ENCODE assay signal across 34 cellular contexts in the genomic region with DNA sequence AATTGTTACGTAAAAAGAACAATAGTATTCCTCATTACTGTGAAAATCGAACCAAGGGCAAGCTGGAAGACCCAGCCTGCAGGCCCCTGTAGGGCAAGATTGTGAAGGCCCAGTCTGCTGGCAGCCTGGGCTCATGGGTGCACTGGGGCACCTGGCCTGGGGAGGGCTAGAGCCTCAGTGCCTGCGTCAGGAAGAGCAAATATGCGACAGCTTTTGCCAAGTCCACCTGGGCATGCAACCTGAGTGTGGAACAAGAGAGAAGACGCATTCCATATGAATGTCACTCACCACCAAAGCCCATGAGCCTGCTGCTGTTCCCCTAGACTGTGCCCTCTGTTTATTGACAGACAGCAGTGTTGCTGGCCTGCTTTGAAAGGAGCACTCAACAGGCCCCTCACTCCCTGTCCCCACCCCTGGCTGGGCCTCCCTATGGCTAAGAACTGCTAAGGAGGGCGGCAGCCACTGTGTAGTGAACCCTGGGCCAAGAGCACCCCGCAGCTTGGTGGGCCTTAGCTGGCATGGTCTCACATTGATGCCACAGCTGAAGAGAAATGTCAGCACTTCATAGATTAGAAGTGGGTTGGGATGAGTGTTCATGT. TPM values are rescaled to one million over a fixed set of nuclear protein-coding genes. Genes with fewer than 3 reads are reported as not detected.
"Had no signal": no experiment of that assay in that cellular context is flagged by ENCODE, and none has a peak within 500 bp of the region (broad histone marks: within the 10 kb centered on the region; RNA-seq: fewer than 3 reads in every experiment).

No MANE protein-coding gene starts in this region.

- H3K27me3 ChIP-seq: ascending aorta, MG63, Peyer's patch had no signal

- H3K36me3 ChIP-seq: ascending aorta, cardiac muscle cell, MG63, Peyer's patch had no signal

- H3K4me1 ChIP-seq: ascending aorta, Peyer's patch had no signal

- H3K4me3 ChIP-seq: ascending aorta, cardiac muscle cell, MG63, Peyer's patch had no signal

- DNase-seq: activated B cell treated with CpG ODN at 0.5 μM for 24 hours; activated CD4-positive, alpha-beta T cell treated with anti-CD3 and anti-CD28 coated beads, Interleukin-2, amount 10 ng/mL, durations not matched to agents 24 days and 14 days; activated CD4-positive, alpha-beta T cell treated with anti-CD3 and anti-CD28 coated beads, Interleukin-2, amount 50 U/mL, for 4 hours; activated CD8-positive, alpha-beta T cell treated with anti-CD3 and anti-CD28 coated beads for 36 hours; activated gamma-delta T cell treated with Interleukin-2 at 50 U/mL for 16 hours; activated naive CD4-positive, alpha-beta T cell treated with anti-CD3 and anti-CD28 coated beads for 36 hours; activated T-cell treated with anti-CD3 and anti-CD28 coated beads for 4 hours; activated T-cell treated with anti-CD3 and anti-CD28 coated beads, Interleukin-2, amount 50 U/mL, for 4 hours; amniotic stem cell; Kasumi-1; KG1; MG63; NCI-H1048; NCI-H1436 treated with DMSO at 0.1 percent for 48 hours; NCI-H1694 treated with DMSO at 0.1 percent for 48 hours; NCI-H2029; NCI-H345; NCI-H524 treated with DMSO at 0.1 percent for 48 hours; NCI-H748 treated with DMSO at 0.1 percent for 48 hours; NK-92 treated with Interleukin-12 subunit alpha and Interleukin-12 subunit beta, amount 100 ng/mL, for 24 hours; PC-3; RPMI8226; SW 1271; T-helper 1 cell; T-helper 2 cell; T-helper 9 cell had no signal

- ATAC-seq: activated CD8-positive, alpha-beta T cell treated with anti-CD3 and anti-CD28 coated beads for 36 hours; activated naive CD4-positive, alpha-beta T cell treated with anti-CD3 and anti-CD28 coated beads, Interleukin-2, amount 50 U/mL, for 72 hours; activated T-cell treated with anti-CD3 and anti-CD28 coated beads, Interleukin-2, amount 50 U/mL, for 4 hours; PC-3; Right ventricle myocardium inferior had no signal

- H3K27ac ChIP-seq: ascending aorta, cardiac muscle cell, Peyer's patch, VCaP had no signal

- H3K9me3 ChIP-seq: ascending aorta, Peyer's patch had no signal

RNA-seq across cellular contexts. Expression of a gene that starts 28.2 kb away (rescaled TPM):
- total RNA-seq: activated B cell treated with CpG ODN at 0.5 μM for 24 hours; activated CD4-positive, alpha-beta T cell treated with anti-CD3 and anti-CD28 coated beads, Interleukin-2, amount 10 ng/mL, durations not matched to agents 24 days and 14 days; activated CD8-positive, alpha-beta memory T cell treated with anti-CD3 and anti-CD28 coated beads for 36 hours; activated naive CD4-positive, alpha-beta T cell treated with anti-CD3 and anti-CD28 coated beads for 36 hours; activated naive CD4-positive, alpha-beta T cell treated with anti-CD3 and anti-CD28 coated beads, Interleukin-2, amount 50 U/mL, for 72 hours; activated T-cell treated with anti-CD3 and anti-CD28 coated beads, Interleukin-2, amount 50 U/mL, for 4 hours; activated T-helper 1 cell treated with anti-CD3 and anti-CD28 coated beads, Interleukin-12 subunit alpha, Interleukin-12 subunit beta, Interleukin-2, Interleukin-4 antibody, amounts not matched to agents 30 ng/mL and 10 ng/mL and 1 ng/mL, durations not matched to agents 14 hours and 24 hours and 36 hours; ascending aorta; PC-3; Peyer's patch; Right ventricle myocardium inferior had no signal
